6 cellular contexts compared by ENCODE assay signal in genomic region chr17:7050583-7050982, GRCh38. TPM values are rescaled to one million over a fixed set of nuclear protein-coding genes. Genes with fewer than 3 reads are reported as not detected.
"Had no signal": no experiment of that assay in that cellular context is flagged by ENCODE, and none has a peak within 500 bp of the region (broad histone marks: within the 10 kb centered on the region; RNA-seq: fewer than 3 reads in every experiment).

No MANE protein-coding gene starts in this region.

RNA-seq across cellular contexts. Expression of gene SLC16A11, which starts 6.7 kb away (rescaled TPM):
- total RNA-seq: HepG2, HT-29, HT1080, IMR-90, K562 had no signal
- polyA plus RNA-seq: HepG2, IMR-90, K562 had no signal

RNA-seq across cellular contexts. Expression of gene BCL6B, which starts 27.7 kb away (rescaled TPM):
- total RNA-seq: HepG2, HT-29, HT1080, IMR-90 had no signal
- polyA plus RNA-seq: HepG2, IMR-90 had no signal

RNA-seq across cellular contexts. Expression of gene CLEC10A, which starts 29.5 kb away (rescaled TPM):
- total RNA-seq: HepG2, HT-29, HT1080, IMR-90 had no signal
- polyA plus RNA-seq: IgD-negative memory B cell, IMR-90 had no signal
